ENCODE assay signal across 15 cellular contexts in genomic region chr7:100543586-100543985, GRCh38. TPM values are rescaled to one million over a fixed set of nuclear protein-coding genes. Genes with fewer than 3 reads are reported as not detected.
DNase-seq lines count a peak whose midpoint lies in the region; ATAC-seq, FAIRE-seq and TF ChIP-seq lines count a peak whose summit lies in the region.
"Had no signal": no experiment of that assay in that cellular context is flagged by ENCODE, and none has a peak within 500 bp of the region (broad histone marks: within the 10 kb centered on the region; RNA-seq: fewer than 3 reads in every experiment).

No MANE protein-coding gene starts in this region.

- TF ChIP-seq POLR2A in HepG2 (IDR thresholded peaks at IDR 0.05; ENCODE audit: insufficient read depth in 1 of 2, low read depth in 2 of 2, low read length in 2 of 2), result no peak

- in situ Hi-C loops in HepG2 (cut with HindIII; ENCODE audit: extremely low pct_ligation_motif_present, low pct_unique_long_range_greater_than_20kb), result no loop called here

- H3K4me3 ChIP-seq in HepG2 (replicated peaks in 1 of 3; ENCODE audit: insufficient read depth in 1 of 3, low read depth in 2 of 3, low read length in 3 of 3), result peak overlapping the region; percentile 38 to 43 (median 39); a peak in 5 of 6 replicates

- H3K4me2 ChIP-seq in HepG2 (ENCODE audit: low read depth, low read length), result peak overlapping the region; percentile 86

- H3K27me3 Mint-ChIP-seq in activated CD4-positive, alpha-beta T cell treated with anti-CD3 and anti-CD28 coated beads, Interleukin-2, amount 10 ng/mL, durations not matched to agents 7 days and 5 days, result no peaks in the 10 kb centered on the region
- H3K27me3 Mint-ChIP-seq in activated T-helper 2 cell treated with anti-CD3 and anti-CD28 coated beads, Interferon-gamma antibody, Interleukin-2, Interleukin-4, amounts not matched to agents 10 μg/mL and 5 μg/mL and 100 μg/mL, durations not matched to agents 14 hours and 24 hours and 36 hours (ENCODE audit: low read depth), result no peaks in the 10 kb centered on the region
- H3K27me3 Mint-ChIP-seq: naive B cell had no signal

- H3K9me3 ChIP-seq in HepG2 (ENCODE audit: low read length), result no peaks in the 10 kb centered on the region

- peaks cover 74% of the 10 kb centered on the region for H3K4me1 ChIP-seq in HepG2 (ENCODE audit: insufficient read depth, low read length)

- no peak overlapping the region for H2AFZ ChIP-seq in HepG2 (ENCODE audit: low read length)

- CTCF ChIA-PET in activated CD4-positive, alpha-beta T cell treated with anti-CD3 and anti-CD28 coated beads, Interleukin-2, amount 10 ng/mL, durations not matched to agents 7 days and 5 days (lab: Charles Lee), result interaction anchor here (7.3 kb wide), 1 partner anchor 17 kb away, joined by 49 read pairs; no protein-coding TSS in a partner anchor
- CTCF ChIA-PET in HepG2 (lab: Yijun Ruan, JAX; ENCODE audit: low intra/inter-chr PET ratio, low total read pairs), result no interaction called here

- H3K27ac ChIP-seq in HepG2 (ENCODE audit: extremely low read length, insufficient read depth, low read length), result peak overlapping the region; percentile 94
- H3K27ac ChIP-seq in temporal lobe (ENCODE audit: low read depth, low read length), result peak overlapping the region; percentile 50

- no peak for TF ChIP-seq RAD21 in HepG2 (CRISPR knock-in tag; IDR thresholded peaks at IDR 0.05)

- no peak for TF ChIP-seq CTCF in HepG2 (CRISPR knock-in tag; IDR thresholded peaks at IDR 0.05)

- H3K9me3 Mint-ChIP-seq in activated CD4-positive, alpha-beta T cell treated with anti-CD3 and anti-CD28 coated beads, Interleukin-2, amount 10 ng/mL, durations not matched to agents 7 days and 5 days, result no peaks in the 10 kb centered on the region
- no peaks in the 10 kb centered on the region for H3K9me3 Mint-ChIP-seq in activated T-helper 2 cell treated with anti-CD3 and anti-CD28 coated beads, Interferon-gamma antibody, Interleukin-2, Interleukin-4, amounts not matched to agents 10 μg/mL and 5 μg/mL and 100 μg/mL, durations not matched to agents 14 hours and 24 hours and 36 hours
- H3K9me3 Mint-ChIP-seq: naive B cell had no signal

- ATAC-seq in HepG2, result no peak

- intact Hi-C loops in activated T-helper 2 cell treated with anti-CD3 and anti-CD28 coated beads, Interferon-gamma antibody, Interleukin-2, Interleukin-4, amounts not matched to agents 10 μg/mL and 5 μg/mL and 100 μg/mL, durations not matched to agents 14 hours and 24 hours and 36 hours (cut with micrococcal nuclease), result loop anchor here (10.0 kb wide), 1 partner anchor 131 kb away; the partner anchor contains the start of gene GNB2
- intact Hi-C loops in HepG2 (cut with micrococcal nuclease; ENCODE audit: unreplicated experiment), result no loop called here

- peaks cover 91% of the 10 kb centered on the region for H3K4me1 Mint-ChIP-seq in activated CD4-positive, alpha-beta T cell treated with anti-CD3 and anti-CD28 coated beads, Interleukin-2, amount 10 ng/mL, durations not matched to agents 7 days and 5 days
- H3K4me1 Mint-ChIP-seq in activated T-helper 2 cell treated with anti-CD3 and anti-CD28 coated beads, Interferon-gamma antibody, Interleukin-2, Interleukin-4, amounts not matched to agents 10 μg/mL and 5 μg/mL and 100 μg/mL, durations not matched to agents 14 hours and 24 hours and 36 hours (ENCODE audit: low read depth), result peaks cover 75% of the 10 kb centered on the region

- no peak for DNase-seq in activated CD4-positive, alpha-beta T cell treated with anti-CD3 and anti-CD28 coated beads, Interleukin-2, amount 10 ng/mL, durations not matched to agents 7 days and 5 days
- no peak for DNase-seq in activated CD4-positive, alpha-beta T cell treated with anti-CD3 and anti-CD28 coated beads for 1 hour
- DNase-seq in activated T-helper 2 cell treated with anti-CD3 and anti-CD28 coated beads, Interferon-gamma antibody, Interleukin-2, Interleukin-4, amounts not matched to agents 10 μg/mL and 5 μg/mL and 100 μg/mL, durations not matched to agents 14 hours and 24 hours and 36 hours (ENCODE audit: low spot score), result no peak
- no peak for DNase-seq in HepG2 (ENCODE audit: low spot score)
- no peak for DNase-seq in GF-D8 (lab: John Stamatoyannopoulos, UW)
- DNase-seq in NCI-H2081 (lab: John Stamatoyannopoulos, UW), result no peak
- DNase-seq in stimulated activated naive CD4-positive, alpha-beta T cell treated with Interleukin-2 at 50 U/mL for 16 hours (lab: John Stamatoyannopoulos, UW), result no peak
- DNase-seq: effector CD4-positive, alpha-beta T cell; GDM1; HCEC 1CT; MM.1S; naive B cell; NCI-H748 treated with DMSO at 0.1 percent for 48 hours; stimulated activated CD4-positive, alpha-beta T cell treated with anti-CD3 and anti-CD28 coated beads, Interleukin-15, amount 100 ng/mL, for 24 hours had no signal

- BruUV-seq in HepG2 (replicated peaks; lab: Mats Ljungman, UMichigan), result no TSS peak

- H3K36me3 ChIP-seq in HepG2 (replicated peaks in 1 of 2; ENCODE audit: control insufficient read depth in 1 of 2, insufficient read depth in 2 of 2, low read length in 2 of 2), result peaks cover 0 to 14% of the 10 kb centered on the region in 2 experiments; a peak in 4 of 5 replicates

- H4K20me1 ChIP-seq in HepG2 (ENCODE audit: insufficient read depth, low read length), result no peaks in the 10 kb centered on the region

- TF ChIP-seq EP300 in HepG2 (IDR thresholded peaks at IDR 0.05; ENCODE audit: low read depth in 2 of 2, low read length in 2 of 2) (no peak), HepG2 (CRISPR knock-in tag; IDR thresholded peaks at IDR 0.05; ENCODE audit: borderline replicate concordance) (no peak)

- H3K27ac Mint-ChIP-seq in activated CD4-positive, alpha-beta T cell treated with anti-CD3 and anti-CD28 coated beads, Interleukin-2, amount 10 ng/mL, durations not matched to agents 7 days and 5 days, result peak overlapping the region; percentile 87
- H3K27ac Mint-ChIP-seq in activated T-helper 2 cell treated with anti-CD3 and anti-CD28 coated beads, Interferon-gamma antibody, Interleukin-2, Interleukin-4, amounts not matched to agents 10 μg/mL and 5 μg/mL and 100 μg/mL, durations not matched to agents 14 hours and 24 hours and 36 hours, result peak overlapping the region; percentile 99

- H3K9ac ChIP-seq in HepG2 (ENCODE audit: insufficient read depth, low read depth, low read length), result peak overlapping the region; percentile 63

- FAIRE-seq in HepG2 (lab: Jason Lieb, UNC), result no peak

- 11% methylated on average over 1 of the region's 1 CpG for WGBS in HepG2 (ENCODE audit: low lambda C conversion rate)

- no peaks in the 10 kb centered on the region; a peak in 1 of 5 replicates for H3K27me3 ChIP-seq in HepG2 (ENCODE audit: control insufficient read depth in 1 of 2, insufficient read depth in 2 of 2, low read length in 2 of 2)

- peak overlapping the region; percentile 16 for H3K4me3 Mint-ChIP-seq in activated CD4-positive, alpha-beta T cell treated with anti-CD3 and anti-CD28 coated beads, Interleukin-2, amount 10 ng/mL, durations not matched to agents 7 days and 5 days
- H3K4me3 Mint-ChIP-seq in activated T-helper 2 cell treated with anti-CD3 and anti-CD28 coated beads, Interferon-gamma antibody, Interleukin-2, Interleukin-4, amounts not matched to agents 10 μg/mL and 5 μg/mL and 100 μg/mL, durations not matched to agents 14 hours and 24 hours and 36 hours (ENCODE audit: low read depth), result peak overlapping the region; percentile 76

- POLR2A ChIA-PET in activated CD4-positive, alpha-beta T cell treated with anti-CD3 and anti-CD28 coated beads, Interleukin-2, amount 10 ng/mL, durations not matched to agents 7 days and 5 days (lab: Charles Lee), result no interaction called here
- POLR2A ChIA-PET in HepG2 (lab: Yijun Ruan, JAX), result interaction anchor here (2.4 kb wide), 1 partner anchor 65 kb away, joined by 9 read pairs; the partner anchor contains the start of gene TSC22D4

- H3K36me3 Mint-ChIP-seq in activated CD4-positive, alpha-beta T cell treated with anti-CD3 and anti-CD28 coated beads, Interleukin-2, amount 10 ng/mL, durations not matched to agents 7 days and 5 days (ENCODE audit: low read depth), result peaks cover 29% of the 10 kb centered on the region
- H3K36me3 Mint-ChIP-seq in activated T-helper 2 cell treated with anti-CD3 and anti-CD28 coated beads, Interferon-gamma antibody, Interleukin-2, Interleukin-4, amounts not matched to agents 10 μg/mL and 5 μg/mL and 100 μg/mL, durations not matched to agents 14 hours and 24 hours and 36 hours (ENCODE audit: low read depth), result peaks cover 42% of the 10 kb centered on the region
- H3K36me3 Mint-ChIP-seq: naive B cell had no signal

- H3K79me2 ChIP-seq in HepG2 (ENCODE audit: insufficient read depth, low read length), result peaks cover 71% of the 10 kb centered on the region

RNA-seq across cellular contexts. Expression of gene AGFG2, which starts 4.6 kb away (rescaled TPM):
- total RNA-seq in activated CD4-positive, alpha-beta T cell treated with anti-CD3 and anti-CD28 coated beads, Interleukin-2, amount 10 ng/mL, durations not matched to agents 7 days and 5 days, result 10 to 100 TPM; 43.0 to 45.3 TPM
- total RNA-seq in activated T-helper 2 cell treated with anti-CD3 and anti-CD28 coated beads, Interferon-gamma antibody, Interleukin-2, Interleukin-4, amounts not matched to agents 10 μg/mL and 5 μg/mL and 100 μg/mL, durations not matched to agents 14 hours and 24 hours and 36 hours, result 75.5 and 75.7 TPM in 2 replicates
- total RNA-seq in HepG2 (2016; rRNA removed; fragmentation: Illumina TruSeq; extraction: Trizol) (117 and 132 TPM in 2 replicates), temporal lobe (2.0 TPM)
- total RNA-seq in HepG2 (2016; cell fraction: cytosol; rRNA removed; fragmentation: Illumina TruSeq; extraction: Trizol; ENCODE audit: low read depth), result 31.9 and 33.3 TPM in 2 replicates
- total RNA-seq in HepG2 (2016; cell fraction: insoluble cytoplasmic fraction; rRNA removed; fragmentation: Illumina TruSeq; extraction: Trizol), result 111 and 137 TPM in 2 replicates
- total RNA-seq in HepG2 (2016; cell fraction: membrane; rRNA removed; fragmentation: Illumina TruSeq; extraction: Trizol), result 66.9 and 73.0 TPM in 2 replicates
- total RNA-seq in HepG2 (2016; cell fraction: nucleus; rRNA removed; fragmentation: Illumina TruSeq; extraction: Trizol), result 58.2 and 67.9 TPM in 2 replicates
- polyA plus RNA-seq in HepG2 (2011; rRNA removed), result 125 and 127 TPM in 2 replicates
- 56.3 and 126 TPM in 2 replicates for polyA plus RNA-seq in HepG2 (2011; cell fraction: cytosol; rRNA removed)
- polyA plus RNA-seq in HepG2 (2011; cell fraction: nucleus; rRNA removed), result 211 and 341 TPM in 2 replicates
- polyA plus RNA-seq in HepG2 (2012), result 63.5 and 68.9 TPM in 2 replicates
- polyA plus RNA-seq in HepG2 (2016; cell fraction: cytosol; fragmentation: Illumina TruSeq; extraction: Trizol; ENCODE audit: low read depth), result 20.7 and 23.5 TPM in 2 replicates
- 136 and 157 TPM in 2 replicates for polyA plus RNA-seq in HepG2 (2016; cell fraction: insoluble cytoplasmic fraction; fragmentation: Illumina TruSeq; extraction: Trizol; ENCODE audit: low read depth)
- 44.8 and 50.5 TPM in 2 replicates for polyA plus RNA-seq in HepG2 (2016; cell fraction: membrane; fragmentation: Illumina TruSeq; extraction: Trizol; ENCODE audit: low read depth)
- polyA plus RNA-seq in HepG2 (2016; cell fraction: nucleus; fragmentation: Illumina TruSeq; extraction: Trizol; ENCODE audit: insufficient read depth, low read depth), result 131 TPM in 2 replicates
- 24.8 and 334 TPM in 2 replicates for polyA minus RNA-seq in HepG2 (2011; rRNA and poly(A)+ RNA removed; ENCODE audit: low replicate concordance)
- 131 and 176 TPM in 2 replicates for polyA minus RNA-seq in HepG2 (2011; cell fraction: cytosol; rRNA and poly(A)+ RNA removed)
- polyA minus RNA-seq in HepG2 (2011; cell fraction: nucleus; rRNA and poly(A)+ RNA removed), result 107 and 124 TPM in 2 replicates

RNA-seq across cellular contexts. Expression of gene SAP25, which starts 30.1 kb away (rescaled TPM):
- total RNA-seq in activated CD4-positive, alpha-beta T cell treated with anti-CD3 and anti-CD28 coated beads, Interleukin-2, amount 10 ng/mL, durations not matched to agents 7 days and 5 days, result 10 to 100 TPM; 34.6 to 36.1 TPM
- 11.3 and 11.8 TPM in 2 replicates for total RNA-seq in activated T-helper 2 cell treated with anti-CD3 and anti-CD28 coated beads, Interferon-gamma antibody, Interleukin-2, Interleukin-4, amounts not matched to agents 10 μg/mL and 5 μg/mL and 100 μg/mL, durations not matched to agents 14 hours and 24 hours and 36 hours
- 0.15 TPM in 1 of 2 replicates, not detected in the other for total RNA-seq in HepG2 (2016; rRNA removed; fragmentation: Illumina TruSeq; extraction: Trizol)
- total RNA-seq in HepG2 (2016; cell fraction: cytosol; rRNA removed; fragmentation: Illumina TruSeq; extraction: Trizol; ENCODE audit: low read depth), result not detected in 2 replicates
- total RNA-seq in HepG2 (2016; cell fraction: insoluble cytoplasmic fraction; rRNA removed; fragmentation: Illumina TruSeq; extraction: Trizol), result not detected in 2 replicates
- total RNA-seq in HepG2 (2016; cell fraction: membrane; rRNA removed; fragmentation: Illumina TruSeq; extraction: Trizol), result not detected in 2 replicates
- not detected in 2 replicates for total RNA-seq in HepG2 (2016; cell fraction: nucleus; rRNA removed; fragmentation: Illumina TruSeq; extraction: Trizol)
- polyA plus RNA-seq in HepG2 (2011; rRNA removed), result 0.20 TPM in 2 replicates
- polyA plus RNA-seq in HepG2 (2011; cell fraction: cytosol; rRNA removed), result 0.13 TPM in 1 of 2 replicates, not detected in the other
- polyA plus RNA-seq in HepG2 (2011; cell fraction: nucleus; rRNA removed), result 2.5 and 2.6 TPM in 2 replicates
- 0.70 and 1.9 TPM in 2 replicates for polyA plus RNA-seq in HepG2 (2012)
- 0.32 and 0.41 TPM in 2 replicates for polyA plus RNA-seq in HepG2 (2016; cell fraction: cytosol; fragmentation: Illumina TruSeq; extraction: Trizol; ENCODE audit: low read depth)
- not detected in 2 replicates for polyA plus RNA-seq in HepG2 (2016; cell fraction: insoluble cytoplasmic fraction; fragmentation: Illumina TruSeq; extraction: Trizol; ENCODE audit: low read depth)
- polyA plus RNA-seq in HepG2 (2016; cell fraction: membrane; fragmentation: Illumina TruSeq; extraction: Trizol; ENCODE audit: low read depth), result not detected in 2 replicates
- polyA plus RNA-seq in HepG2 (2016; cell fraction: nucleus; fragmentation: Illumina TruSeq; extraction: Trizol; ENCODE audit: insufficient read depth, low read depth), result not detected in 2 replicates
- not detected in 2 replicates for polyA minus RNA-seq in HepG2 (2011; rRNA and poly(A)+ RNA removed; ENCODE audit: low replicate concordance)
- polyA minus RNA-seq in HepG2 (2011; cell fraction: cytosol; rRNA and poly(A)+ RNA removed), result not detected in 2 replicates
- polyA minus RNA-seq in HepG2 (2011; cell fraction: nucleus; rRNA and poly(A)+ RNA removed), result not detected in 2 replicates
- 0.25 TPM for total RNA-seq in temporal lobe

RNA-seq across cellular contexts. Expression of gene LRCH4, which starts 42.3 kb away (rescaled TPM):
- total RNA-seq in activated CD4-positive, alpha-beta T cell treated with anti-CD3 and anti-CD28 coated beads, Interleukin-2, amount 10 ng/mL, durations not matched to agents 7 days and 5 days, result 100 to 1,000 TPM; 189 to 217 TPM
- 105 and 106 TPM in 2 replicates for total RNA-seq in activated T-helper 2 cell treated with anti-CD3 and anti-CD28 coated beads, Interferon-gamma antibody, Interleukin-2, Interleukin-4, amounts not matched to agents 10 μg/mL and 5 μg/mL and 100 μg/mL, durations not matched to agents 14 hours and 24 hours and 36 hours
- total RNA-seq in HepG2 (2016; rRNA removed; fragmentation: Illumina TruSeq; extraction: Trizol) (2.9 and 7.0 TPM in 2 replicates), temporal lobe (4.9 TPM)
- total RNA-seq in HepG2 (2016; cell fraction: cytosol; rRNA removed; fragmentation: Illumina TruSeq; extraction: Trizol; ENCODE audit: low read depth), result 10.0 and 10.9 TPM in 2 replicates
- 3.0 and 6.9 TPM in 2 replicates for total RNA-seq in HepG2 (2016; cell fraction: insoluble cytoplasmic fraction; rRNA removed; fragmentation: Illumina TruSeq; extraction: Trizol)
- 2.9 and 3.8 TPM in 2 replicates for total RNA-seq in HepG2 (2016; cell fraction: membrane; rRNA removed; fragmentation: Illumina TruSeq; extraction: Trizol)
- 9.9 and 11.5 TPM in 2 replicates for total RNA-seq in HepG2 (2016; cell fraction: nucleus; rRNA removed; fragmentation: Illumina TruSeq; extraction: Trizol)
- polyA plus RNA-seq in HepG2 (2011; rRNA removed), result 9.3 and 11.1 TPM in 2 replicates
- 1.9 and 2.9 TPM in 2 replicates for polyA plus RNA-seq in HepG2 (2011; cell fraction: cytosol; rRNA removed)
- 106 and 117 TPM in 2 replicates for polyA plus RNA-seq in HepG2 (2011; cell fraction: nucleus; rRNA removed)
- 10.1 and 13.5 TPM in 2 replicates for polyA plus RNA-seq in HepG2 (2012)
- polyA plus RNA-seq in HepG2 (2016; cell fraction: cytosol; fragmentation: Illumina TruSeq; extraction: Trizol; ENCODE audit: low read depth), result 1.1 and 1.2 TPM in 2 replicates
- polyA plus RNA-seq in HepG2 (2016; cell fraction: insoluble cytoplasmic fraction; fragmentation: Illumina TruSeq; extraction: Trizol; ENCODE audit: low read depth), result 5.9 and 7.3 TPM in 2 replicates
- polyA plus RNA-seq in HepG2 (2016; cell fraction: membrane; fragmentation: Illumina TruSeq; extraction: Trizol; ENCODE audit: low read depth), result 1.5 and 2.1 TPM in 2 replicates
- 38.5 and 39.0 TPM in 2 replicates for polyA plus RNA-seq in HepG2 (2016; cell fraction: nucleus; fragmentation: Illumina TruSeq; extraction: Trizol; ENCODE audit: insufficient read depth, low read depth)
- 11.4 and 13.8 TPM in 2 replicates for polyA minus RNA-seq in HepG2 (2011; rRNA and poly(A)+ RNA removed; ENCODE audit: low replicate concordance)
- 8.0 and 17.6 TPM in 2 replicates for polyA minus RNA-seq in HepG2 (2011; cell fraction: cytosol; rRNA and poly(A)+ RNA removed)
- polyA minus RNA-seq in HepG2 (2011; cell fraction: nucleus; rRNA and poly(A)+ RNA removed), result 25.9 and 27.4 TPM in 2 replicates

RNA-seq across cellular contexts. Expression of gene FBXO24, which starts 42.5 kb away (rescaled TPM):
- total RNA-seq in activated CD4-positive, alpha-beta T cell treated with anti-CD3 and anti-CD28 coated beads, Interleukin-2, amount 10 ng/mL, durations not matched to agents 7 days and 5 days, result 1 to 10 TPM; 1.3 to 1.5 TPM
- total RNA-seq in activated T-helper 2 cell treated with anti-CD3 and anti-CD28 coated beads, Interferon-gamma antibody, Interleukin-2, Interleukin-4, amounts not matched to agents 10 μg/mL and 5 μg/mL and 100 μg/mL, durations not matched to agents 14 hours and 24 hours and 36 hours, result 0.37 and 0.91 TPM in 2 replicates
- 0.13 and 0.20 TPM in 2 replicates for total RNA-seq in HepG2 (2016; rRNA removed; fragmentation: Illumina TruSeq; extraction: Trizol)
- 0.18 and 0.61 TPM in 2 replicates for total RNA-seq in HepG2 (2016; cell fraction: cytosol; rRNA removed; fragmentation: Illumina TruSeq; extraction: Trizol; ENCODE audit: low read depth)
- total RNA-seq in HepG2 (2016; cell fraction: insoluble cytoplasmic fraction; rRNA removed; fragmentation: Illumina TruSeq; extraction: Trizol), result 0.24 TPM in 1 of 2 replicates, not detected in the other
- 0.12 and 0.21 TPM in 2 replicates for total RNA-seq in HepG2 (2016; cell fraction: membrane; rRNA removed; fragmentation: Illumina TruSeq; extraction: Trizol)
- total RNA-seq in HepG2 (2016; cell fraction: nucleus; rRNA removed; fragmentation: Illumina TruSeq; extraction: Trizol), result 0.56 TPM in 1 of 2 replicates, not detected in the other
- polyA plus RNA-seq in HepG2 (2011; rRNA removed), result 0.31 and 0.55 TPM in 2 replicates
- 0.31 and 0.32 TPM in 2 replicates for polyA plus RNA-seq in HepG2 (2011; cell fraction: cytosol; rRNA removed)
- polyA plus RNA-seq in HepG2 (2011; cell fraction: nucleus; rRNA removed), result 2.0 and 2.1 TPM in 2 replicates
- polyA plus RNA-seq in HepG2 (2012), result 0.15 and 0.31 TPM in 2 replicates
- 0.08 and 0.10 TPM in 2 replicates for polyA plus RNA-seq in HepG2 (2016; cell fraction: cytosol; fragmentation: Illumina TruSeq; extraction: Trizol; ENCODE audit: low read depth)
- polyA plus RNA-seq in HepG2 (2016; cell fraction: insoluble cytoplasmic fraction; fragmentation: Illumina TruSeq; extraction: Trizol; ENCODE audit: low read depth), result 0.21 and 0.26 TPM in 2 replicates
- 0.14 and 0.22 TPM in 2 replicates for polyA plus RNA-seq in HepG2 (2016; cell fraction: membrane; fragmentation: Illumina TruSeq; extraction: Trizol; ENCODE audit: low read depth)
- 0.38 and 0.51 TPM in 2 replicates for polyA plus RNA-seq in HepG2 (2016; cell fraction: nucleus; fragmentation: Illumina TruSeq; extraction: Trizol; ENCODE audit: insufficient read depth, low read depth)
- 0.80 and 0.94 TPM in 2 replicates for polyA minus RNA-seq in HepG2 (2011; rRNA and poly(A)+ RNA removed; ENCODE audit: low replicate concordance)
- polyA minus RNA-seq in HepG2 (2011; cell fraction: cytosol; rRNA and poly(A)+ RNA removed), result not detected in 2 replicates
- polyA minus RNA-seq in HepG2 (2011; cell fraction: nucleus; rRNA and poly(A)+ RNA removed), result 0.26 and 0.50 TPM in 2 replicates
- not detected for total RNA-seq in temporal lobe

RNA-seq across cellular contexts. Expression of gene PCOLCE, which starts 58.6 kb away (rescaled TPM):
- total RNA-seq in activated CD4-positive, alpha-beta T cell treated with anti-CD3 and anti-CD28 coated beads, Interleukin-2, amount 10 ng/mL, durations not matched to agents 7 days and 5 days, result 10 to 100 TPM; 17.3 to 18.3 TPM
- 8.6 and 10.3 TPM in 2 replicates for total RNA-seq in activated T-helper 2 cell treated with anti-CD3 and anti-CD28 coated beads, Interferon-gamma antibody, Interleukin-2, Interleukin-4, amounts not matched to agents 10 μg/mL and 5 μg/mL and 100 μg/mL, durations not matched to agents 14 hours and 24 hours and 36 hours
- total RNA-seq in HepG2 (2016; rRNA removed; fragmentation: Illumina TruSeq; extraction: Trizol) (3.9 and 16.0 TPM in 2 replicates), temporal lobe (6.9 TPM)
- 2.1 and 2.3 TPM in 2 replicates for total RNA-seq in HepG2 (2016; cell fraction: cytosol; rRNA removed; fragmentation: Illumina TruSeq; extraction: Trizol; ENCODE audit: low read depth)
- total RNA-seq in HepG2 (2016; cell fraction: insoluble cytoplasmic fraction; rRNA removed; fragmentation: Illumina TruSeq; extraction: Trizol), result 3.3 and 18.3 TPM in 2 replicates
- total RNA-seq in HepG2 (2016; cell fraction: membrane; rRNA removed; fragmentation: Illumina TruSeq; extraction: Trizol), result 1.9 and 2.0 TPM in 2 replicates
- total RNA-seq in HepG2 (2016; cell fraction: nucleus; rRNA removed; fragmentation: Illumina TruSeq; extraction: Trizol), result 20.4 and 23.8 TPM in 2 replicates
- 5.3 and 6.9 TPM in 2 replicates for polyA plus RNA-seq in HepG2 (2011; rRNA removed)
- polyA plus RNA-seq in HepG2 (2011; cell fraction: cytosol; rRNA removed), result 3.1 and 3.4 TPM in 2 replicates
- polyA plus RNA-seq in HepG2 (2011; cell fraction: nucleus; rRNA removed), result 62.1 and 64.1 TPM in 2 replicates
- polyA plus RNA-seq in HepG2 (2012), result 15.6 and 28.9 TPM in 2 replicates
- polyA plus RNA-seq in HepG2 (2016; cell fraction: cytosol; fragmentation: Illumina TruSeq; extraction: Trizol; ENCODE audit: low read depth), result 3.5 and 3.8 TPM in 2 replicates
- polyA plus RNA-seq in HepG2 (2016; cell fraction: insoluble cytoplasmic fraction; fragmentation: Illumina TruSeq; extraction: Trizol; ENCODE audit: low read depth), result 6.3 and 9.1 TPM in 2 replicates
- 3.4 and 3.6 TPM in 2 replicates for polyA plus RNA-seq in HepG2 (2016; cell fraction: membrane; fragmentation: Illumina TruSeq; extraction: Trizol; ENCODE audit: low read depth)
- polyA plus RNA-seq in HepG2 (2016; cell fraction: nucleus; fragmentation: Illumina TruSeq; extraction: Trizol; ENCODE audit: insufficient read depth, low read depth), result 81.2 and 84.3 TPM in 2 replicates
- polyA minus RNA-seq in HepG2 (2011; rRNA and poly(A)+ RNA removed; ENCODE audit: low replicate concordance), result 1.7 and 2.2 TPM in 2 replicates
- 3.4 and 4.9 TPM in 2 replicates for polyA minus RNA-seq in HepG2 (2011; cell fraction: cytosol; rRNA and poly(A)+ RNA removed)
- polyA minus RNA-seq in HepG2 (2011; cell fraction: nucleus; rRNA and poly(A)+ RNA removed), result 7.1 and 9.0 TPM in 2 replicates

Comparison
In these comparisons a context has a peak if more than half of its experiments do, and no peak if none do; other contexts are left out.
1. RNA of gene AGFG2, which starts 4.6 kb away (total RNA-seq): 31.9 to 137 TPM in HepG2, 75.5 to 75.7 TPM in activated T-helper 2 cell treated with anti-CD3 and anti-CD28 coated beads, Interferon-gamma antibody, Interleukin-2, Interleukin-4, amounts not matched to agents 10 μg/mL and 5 μg/mL and 100 μg/mL, durations not matched to agents 14 hours and 24 hours and 36 hours and 43.0 to 45.3 TPM in activated CD4-positive, alpha-beta T cell treated with anti-CD3 and anti-CD28 coated beads, Interleukin-2, amount 10 ng/mL, durations not matched to agents 7 days and 5 days; 2.0 TPM in temporal lobe (single experiment); every median in the first group is over 10 times any median in the second.